1 cellular context compared by ENCODE assay signal in the genomic region with DNA sequence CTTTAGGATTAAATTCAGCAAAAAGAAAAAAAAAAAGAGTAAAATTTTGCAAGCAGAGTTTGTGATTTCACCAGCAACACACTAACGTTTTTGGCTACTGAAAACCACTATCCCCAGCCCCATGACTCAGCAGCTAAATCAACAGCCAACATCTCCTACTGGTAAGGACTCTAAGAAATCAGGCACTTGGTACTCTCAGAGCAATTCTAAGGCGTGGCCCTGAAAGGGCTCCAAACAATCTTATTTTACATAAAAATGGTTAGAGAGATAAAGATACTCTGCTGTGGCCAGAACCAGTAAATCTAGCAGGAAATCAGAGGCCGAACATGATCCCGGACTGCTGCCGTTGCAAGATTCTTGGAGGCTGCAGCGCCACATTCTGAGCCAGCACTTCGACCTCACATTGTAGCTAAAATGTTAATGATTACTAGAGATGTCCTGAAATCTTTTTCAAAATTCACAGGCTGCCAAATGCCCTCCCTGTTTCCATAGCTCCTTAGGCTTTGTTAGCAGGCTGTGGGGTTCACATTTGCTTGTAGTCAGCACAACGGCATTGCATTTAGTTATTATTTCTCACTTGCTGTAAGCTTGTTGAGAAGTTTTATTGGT.
TF ChIP-seq lines count a peak whose summit lies in the region.

No MANE protein-coding gene starts in this region.

TF ChIP-seq in HepG2, 621 proteins besides CTCF, POLR2A, EP300 and RAD21 (continued from another document and continues in another):
- TF ChIP-seq, protein P1, sequence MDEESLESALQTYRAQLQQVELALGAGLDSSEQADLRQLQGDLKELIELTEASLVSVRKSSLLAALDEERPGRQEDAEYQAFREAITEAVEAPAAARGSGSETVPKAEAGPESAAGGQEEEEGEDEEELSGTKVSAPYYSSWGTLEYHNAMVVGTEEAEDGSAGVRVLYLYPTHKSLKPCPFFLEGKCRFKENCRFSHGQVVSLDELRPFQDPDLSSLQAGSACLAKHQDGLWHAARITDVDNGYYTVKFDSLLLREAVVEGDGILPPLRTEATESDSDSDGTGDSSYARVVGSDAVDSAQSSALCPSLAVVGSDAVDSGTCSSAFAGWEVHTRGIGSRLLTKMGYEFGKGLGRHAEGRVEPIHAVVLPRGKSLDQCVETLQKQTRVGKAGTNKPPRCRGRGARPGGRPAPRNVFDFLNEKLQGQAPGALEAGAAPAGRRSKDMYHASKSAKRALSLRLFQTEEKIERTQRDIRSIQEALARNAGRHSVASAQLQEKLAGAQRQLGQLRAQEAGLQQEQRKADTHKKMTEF (CRISPR knock-in tag; IDR thresholded peaks at IDR 0.05) = 0 out of 2 replicates have a peak, but pooled peaks have one; percentile 28
- TF ChIP-seq SATB2 (CRISPR knock-in tag; IDR thresholded peaks at IDR 0.05) (no peak), MEF2D (CRISPR knock-in tag; IDR thresholded peaks at IDR 0.05) (no peak), POGZ (CRISPR knock-in tag; IDR thresholded peaks at IDR 0.05) (no peak), SMARCC2 (IDR thresholded peaks at IDR 0.05) (no peak), JUND (CRISPR knock-in tag; IDR thresholded peaks at IDR 0.05) (0 out of 2 replicates have a peak, but pooled peaks have one; percentile 17), MIER2 (CRISPR knock-in tag; IDR thresholded peaks at IDR 0.05) (peak; percentile 25; the same call in 1 of the 2 replicates), ZNF547 (CRISPR knock-in tag; IDR thresholded peaks at IDR 0.05) (no peak), ARNT (IDR thresholded peaks at IDR 0.05) (no peak), NR2F6 (IDR thresholded peaks at IDR 0.05) (0 out of 2 replicates have a peak, but pooled peaks have one; percentile 21), NR2F6 (CRISPR knock-in tag; IDR thresholded peaks at IDR 0.05) (no peak; the same call in 1 of the 2 replicates), MXI1 (IDR thresholded peaks at IDR 0.05; ENCODE audit: borderline replicate concordance, low read depth, low read length) (peak; percentile 13; the same call in 1 of the 3 replicates), TOE1 (CRISPR knock-in tag; IDR thresholded peaks at IDR 0.05) (no peak), GLI4 (CRISPR knock-in tag; IDR thresholded peaks at IDR 0.05; ENCODE audit: borderline replicate concordance) (no peak), CEBPB (IDR thresholded peaks at IDR 0.05; ENCODE audit: borderline replicate concordance, low read depth, low read length) (no peak), KDM1A (CRISPR knock-in tag; IDR thresholded peaks at IDR 0.05) (no peak), GZF1 (CRISPR knock-in tag; IDR thresholded peaks at IDR 0.05) (no peak), MZF1 (CRISPR knock-in tag; IDR thresholded peaks at IDR 0.05; ENCODE audit: borderline replicate concordance) (no peak), KLF16 (CRISPR knock-in tag; IDR thresholded peaks at IDR 0.05) (no peak), ZNF720 (CRISPR knock-in tag; IDR thresholded peaks at IDR 0.05) (no peak), SCMH1 (CRISPR knock-in tag; IDR thresholded peaks at IDR 0.05; ENCODE audit: borderline replicate concordance) (no peak), SMYD3 (CRISPR knock-in tag; IDR thresholded peaks at IDR 0.05) (no peak), ZNF160 (CRISPR knock-in tag; IDR thresholded peaks at IDR 0.05) (no peak), CBFB (CRISPR knock-in tag; IDR thresholded peaks at IDR 0.05) (no peak), ZNF564 (CRISPR knock-in tag; IDR thresholded peaks at IDR 0.05) (no peak), NAIF1 (CRISPR knock-in tag; IDR thresholded peaks at IDR 0.05; ENCODE audit: borderline replicate concordance) (0 out of 2 replicates have a peak, but pooled peaks have one; percentile 74), ZNF598 (CRISPR knock-in tag; IDR thresholded peaks at IDR 0.05; ENCODE audit: borderline replicate concordance) (no peak), THAP11 (CRISPR knock-in tag; IDR thresholded peaks at IDR 0.05) (no peak; the same call in 1 of the 2 replicates), ESRRA (CRISPR knock-in tag; IDR thresholded peaks at IDR 0.05; ENCODE audit: low read depth) (no peak), EHMT2 (IDR thresholded peaks at IDR 0.05; ENCODE audit: borderline replicate concordance, low read depth, low read length) (no peak), NR1H2 (CRISPR knock-in tag; IDR thresholded peaks at IDR 0.05; ENCODE audit: borderline replicate concordance, low read depth) (no peak), MED13 (CRISPR knock-in tag; IDR thresholded peaks at IDR 0.05) (no peak), GTF3A (CRISPR knock-in tag; conservative IDR thresholded peaks at IDR 0.05) (no peak), ZFAT (CRISPR knock-in tag; conservative IDR thresholded peaks at IDR 0.05) (no peak), IRF2 (CRISPR knock-in tag; IDR thresholded peaks at IDR 0.05) (0 out of 2 replicates have a peak, but pooled peaks have one; percentile 24), PHB2 (IDR thresholded peaks at IDR 0.05; ENCODE audit: partially characterized antibody) (no peak), TMF1 (CRISPR knock-in tag; IDR thresholded peaks at IDR 0.05; ENCODE audit: low read depth) (no peak), ZNF570 (CRISPR knock-in tag; IDR thresholded peaks at IDR 0.05; ENCODE audit: borderline replicate concordance) (no peak), KAT8 (CRISPR knock-in tag; IDR thresholded peaks at IDR 0.05) (0 out of 2 replicates have a peak, but pooled peaks have one; percentile 51), STAG1 (CRISPR knock-in tag; IDR thresholded peaks at IDR 0.05) (no peak), TEAD3 (CRISPR knock-in tag; optimal IDR thresholded peaks at IDR 0.05; ENCODE audit: borderline replicate concordance) (peak; percentile 60), ZFP36L2 (CRISPR knock-in tag; IDR thresholded peaks at IDR 0.05) (no peak), ZKSCAN8 (CRISPR knock-in tag; IDR thresholded peaks at IDR 0.05; ENCODE audit: borderline replicate concordance) (no peak), ZNF367 (CRISPR knock-in tag; IDR thresholded peaks at IDR 0.05; ENCODE audit: borderline replicate concordance) (no peak)
- TF ChIP-seq, protein P2, sequence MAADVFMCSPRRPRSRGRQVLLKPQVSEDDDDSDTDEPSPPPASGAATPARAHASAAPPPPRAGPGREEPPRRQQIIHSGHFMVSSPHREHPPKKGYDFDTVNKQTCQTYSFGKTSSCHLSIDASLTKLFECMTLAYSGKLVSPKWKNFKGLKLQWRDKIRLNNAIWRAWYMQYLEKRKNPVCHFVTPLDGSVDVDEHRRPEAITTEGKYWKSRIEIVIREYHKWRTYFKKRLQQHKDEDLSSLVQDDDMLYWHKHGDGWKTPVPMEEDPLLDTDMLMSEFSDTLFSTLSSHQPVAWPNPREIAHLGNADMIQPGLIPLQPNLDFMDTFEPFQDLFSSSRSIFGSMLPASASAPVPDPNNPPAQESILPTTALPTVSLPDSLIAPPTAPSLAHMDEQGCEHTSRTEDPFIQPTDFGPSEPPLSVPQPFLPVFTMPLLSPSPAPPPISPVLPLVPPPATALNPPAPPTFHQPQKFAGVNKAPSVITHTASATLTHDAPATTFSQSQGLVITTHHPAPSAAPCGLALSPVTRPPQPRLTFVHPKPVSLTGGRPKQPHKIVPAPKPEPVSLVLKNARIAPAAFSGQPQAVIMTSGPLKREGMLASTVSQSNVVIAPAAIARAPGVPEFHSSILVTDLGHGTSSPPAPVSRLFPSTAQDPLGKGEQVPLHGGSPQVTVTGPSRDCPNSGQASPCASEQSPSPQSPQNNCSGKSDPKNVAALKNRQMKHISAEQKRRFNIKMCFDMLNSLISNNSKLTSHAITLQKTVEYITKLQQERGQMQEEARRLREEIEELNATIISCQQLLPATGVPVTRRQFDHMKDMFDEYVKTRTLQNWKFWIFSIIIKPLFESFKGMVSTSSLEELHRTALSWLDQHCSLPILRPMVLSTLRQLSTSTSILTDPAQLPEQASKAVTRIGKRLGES (CRISPR knock-in tag; IDR thresholded peaks at IDR 0.05; ENCODE audit: borderline replicate concordance) = no peak
- TF ChIP-seq, protein P3, sequence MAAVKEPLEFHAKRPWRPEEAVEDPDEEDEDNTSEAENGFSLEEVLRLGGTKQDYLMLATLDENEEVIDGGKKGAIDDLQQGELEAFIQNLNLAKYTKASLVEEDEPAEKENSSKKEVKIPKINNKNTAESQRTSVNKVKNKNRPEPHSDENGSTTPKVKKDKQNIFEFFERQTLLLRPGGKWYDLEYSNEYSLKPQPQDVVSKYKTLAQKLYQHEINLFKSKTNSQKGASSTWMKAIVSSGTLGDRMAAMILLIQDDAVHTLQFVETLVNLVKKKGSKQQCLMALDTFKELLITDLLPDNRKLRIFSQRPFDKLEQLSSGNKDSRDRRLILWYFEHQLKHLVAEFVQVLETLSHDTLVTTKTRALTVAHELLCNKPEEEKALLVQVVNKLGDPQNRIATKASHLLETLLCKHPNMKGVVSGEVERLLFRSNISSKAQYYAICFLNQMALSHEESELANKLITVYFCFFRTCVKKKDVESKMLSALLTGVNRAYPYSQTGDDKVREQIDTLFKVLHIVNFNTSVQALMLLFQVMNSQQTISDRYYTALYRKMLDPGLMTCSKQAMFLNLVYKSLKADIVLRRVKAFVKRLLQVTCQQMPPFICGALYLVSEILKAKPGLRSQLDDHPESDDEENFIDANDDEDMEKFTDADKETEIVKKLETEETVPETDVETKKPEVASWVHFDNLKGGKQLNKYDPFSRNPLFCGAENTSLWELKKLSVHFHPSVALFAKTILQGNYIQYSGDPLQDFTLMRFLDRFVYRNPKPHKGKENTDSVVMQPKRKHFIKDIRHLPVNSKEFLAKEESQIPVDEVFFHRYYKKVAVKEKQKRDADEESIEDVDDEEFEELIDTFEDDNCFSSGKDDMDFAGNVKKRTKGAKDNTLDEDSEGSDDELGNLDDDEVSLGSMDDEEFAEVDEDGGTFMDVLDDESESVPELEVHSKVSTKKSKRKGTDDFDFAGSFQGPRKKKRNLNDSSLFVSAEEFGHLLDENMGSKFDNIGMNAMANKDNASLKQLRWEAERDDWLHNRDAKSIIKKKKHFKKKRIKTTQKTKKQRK (IDR thresholded peaks at IDR 0.05; ENCODE audit: low read length) = no peak
- TF ChIP-seq, protein P4, sequence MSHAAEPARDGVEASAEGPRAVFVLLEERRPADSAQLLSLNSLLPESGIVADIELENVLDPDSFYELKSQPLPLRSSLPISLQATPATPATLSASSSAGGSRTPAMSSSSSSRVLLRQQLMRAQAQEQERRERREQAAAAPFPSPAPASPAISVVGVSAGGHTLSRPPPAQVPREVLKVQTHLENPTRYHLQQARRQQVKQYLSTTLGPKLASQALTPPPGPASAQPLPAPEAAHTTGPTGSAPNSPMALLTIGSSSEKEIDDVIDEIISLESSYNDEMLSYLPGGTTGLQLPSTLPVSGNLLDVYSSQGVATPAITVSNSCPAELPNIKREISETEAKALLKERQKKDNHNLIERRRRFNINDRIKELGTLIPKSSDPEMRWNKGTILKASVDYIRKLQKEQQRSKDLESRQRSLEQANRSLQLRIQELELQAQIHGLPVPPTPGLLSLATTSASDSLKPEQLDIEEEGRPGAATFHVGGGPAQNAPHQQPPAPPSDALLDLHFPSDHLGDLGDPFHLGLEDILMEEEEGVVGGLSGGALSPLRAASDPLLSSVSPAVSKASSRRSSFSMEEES (CRISPR knock-in tag; IDR thresholded peaks at IDR 0.05) = no peak; the same call in 1 of the 2 replicates
- TF ChIP-seq, protein P5, sequence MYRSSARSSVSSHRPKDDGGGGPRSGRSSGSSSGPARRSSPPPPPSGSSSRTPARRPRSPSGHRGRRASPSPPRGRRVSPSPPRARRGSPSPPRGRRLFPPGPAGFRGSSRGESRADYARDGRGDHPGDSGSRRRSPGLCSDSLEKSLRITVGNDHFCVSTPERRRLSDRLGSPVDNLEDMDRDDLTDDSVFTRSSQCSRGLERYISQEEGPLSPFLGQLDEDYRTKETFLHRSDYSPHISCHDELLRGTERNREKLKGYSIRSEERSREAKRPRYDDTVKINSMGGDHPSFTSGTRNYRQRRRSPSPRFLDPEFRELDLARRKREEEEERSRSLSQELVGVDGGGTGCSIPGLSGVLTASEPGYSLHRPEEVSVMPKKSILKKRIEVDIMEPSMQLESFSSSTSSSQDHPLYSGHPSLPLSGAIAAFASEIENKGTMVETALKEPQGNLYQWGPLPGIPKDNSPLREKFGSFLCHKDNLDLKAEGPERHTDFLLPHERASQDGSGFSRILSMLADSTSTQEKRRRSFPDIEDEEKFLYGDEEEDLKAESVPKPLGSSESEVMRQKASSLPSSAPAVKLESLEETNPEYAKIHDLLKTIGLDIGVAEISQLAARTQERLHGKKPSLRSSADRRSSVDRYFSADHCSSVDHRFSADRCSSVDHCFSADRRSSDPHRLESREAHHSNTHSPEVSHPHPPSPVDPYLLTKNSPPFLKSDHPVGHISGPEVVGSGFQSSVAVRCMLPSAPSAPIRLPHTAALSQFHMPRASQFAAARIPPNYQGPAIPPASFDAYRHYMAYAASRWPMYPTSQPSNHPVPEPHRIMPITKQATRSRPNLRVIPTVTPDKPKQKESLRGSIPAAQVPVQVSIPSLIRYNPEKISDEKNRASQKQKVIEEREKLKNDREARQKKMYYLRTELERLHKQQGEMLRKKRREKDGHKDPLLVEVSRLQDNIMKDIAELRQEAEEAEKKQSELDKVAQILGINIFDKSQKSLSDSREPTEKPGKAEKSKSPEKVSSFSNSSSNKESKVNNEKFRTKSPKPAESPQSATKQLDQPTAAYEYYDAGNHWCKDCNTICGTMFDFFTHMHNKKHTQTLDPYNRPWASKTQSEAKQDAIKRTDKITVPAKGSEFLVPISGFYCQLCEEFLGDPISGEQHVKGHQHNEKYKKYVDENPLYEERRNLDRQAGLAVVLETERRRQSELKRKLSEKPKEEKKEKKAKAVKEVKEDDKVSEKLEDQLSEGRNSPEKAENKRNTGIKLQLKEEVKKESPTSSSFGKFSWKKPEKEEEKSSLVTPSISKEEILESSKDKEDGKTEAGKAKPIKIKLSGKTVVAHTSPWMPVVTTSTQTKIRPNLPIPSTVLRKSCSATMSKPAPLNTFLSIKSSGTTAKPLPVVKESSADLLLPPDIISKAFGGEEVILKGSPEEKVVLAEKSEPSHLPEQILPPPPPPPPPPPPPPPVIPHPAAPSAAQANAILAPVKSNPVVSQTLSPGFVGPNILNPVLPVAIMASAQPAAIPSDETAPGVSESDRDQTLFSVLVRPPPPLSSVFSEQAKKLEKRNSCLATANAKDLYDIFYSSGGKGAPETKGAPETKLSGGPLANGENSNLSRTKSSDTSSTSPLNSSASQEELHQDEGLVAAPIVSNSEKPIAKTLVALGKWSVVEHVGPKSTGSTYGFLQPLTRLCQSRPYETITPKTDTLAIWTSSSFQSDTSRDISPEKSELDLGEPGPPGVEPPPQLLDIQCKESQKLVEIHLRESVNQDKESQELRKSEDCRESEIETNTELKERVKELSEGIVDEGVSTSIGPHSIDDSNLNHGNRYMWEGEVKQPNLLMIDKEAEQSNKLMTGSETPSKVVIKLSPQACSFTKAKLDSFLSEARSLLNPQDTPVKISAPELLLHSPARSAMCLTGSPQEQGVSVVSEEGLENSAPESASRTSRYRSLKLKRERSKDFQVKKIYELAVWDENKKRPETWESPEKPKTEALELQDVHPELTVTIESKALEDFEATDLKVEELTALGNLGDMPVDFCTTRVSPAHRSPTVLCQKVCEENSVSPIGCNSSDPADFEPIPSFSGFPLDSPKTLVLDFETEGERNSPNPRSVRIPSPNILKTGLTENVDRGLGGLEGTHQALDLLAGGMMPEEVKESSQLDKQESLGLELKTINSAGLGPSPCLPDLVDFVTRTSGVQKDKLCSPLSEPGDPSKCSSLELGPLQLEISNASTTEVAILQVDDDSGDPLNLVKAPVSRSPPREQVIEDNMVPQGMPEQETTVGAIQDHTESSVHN (CRISPR knock-in tag; IDR thresholded peaks at IDR 0.05) = no peak
- TF ChIP-seq, protein P6, sequence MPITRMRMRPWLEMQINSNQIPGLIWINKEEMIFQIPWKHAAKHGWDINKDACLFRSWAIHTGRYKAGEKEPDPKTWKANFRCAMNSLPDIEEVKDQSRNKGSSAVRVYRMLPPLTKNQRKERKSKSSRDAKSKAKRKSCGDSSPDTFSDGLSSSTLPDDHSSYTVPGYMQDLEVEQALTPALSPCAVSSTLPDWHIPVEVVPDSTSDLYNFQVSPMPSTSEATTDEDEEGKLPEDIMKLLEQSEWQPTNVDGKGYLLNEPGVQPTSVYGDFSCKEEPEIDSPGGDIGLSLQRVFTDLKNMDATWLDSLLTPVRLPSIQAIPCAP (CRISPR knock-in tag; IDR thresholded peaks at IDR 0.05; ENCODE audit: low read depth) = no peak
